22 cellular contexts compared by ENCODE assay signal in genomic region chr15:93019091-93019490, GRCh38.
DNase-seq lines count a peak whose midpoint lies in the region; ATAC-seq and TF ChIP-seq lines count a peak whose summit lies in the region.
"Had no signal": no experiment of that assay in that cellular context is flagged by ENCODE, and none has a peak within 500 bp of the region (broad histone marks: within the 10 kb centered on the region; RNA-seq: fewer than 3 reads in every experiment).

No MANE protein-coding gene starts in this region.

- no peaks in the 10 kb centered on the region for H3K79me2 ChIP-seq in OCI-LY7 (ENCODE audit: insufficient read depth, low read depth, low read length)

- no peak overlapping the region for H2AFZ ChIP-seq in OCI-LY7 (ENCODE audit: low read length)
- H2AFZ ChIP-seq: hepatocyte had no signal

- no peak for DNase-seq in T-helper 2 cell treated with Interferon-gamma antibody and Interleukin-4, amounts not matched to agents 5 μg/mL and 100 μg/mL, for 36 hours (ENCODE audit: low spot score)
- DNase-seq in T-helper 2 cell (no peak), OCI-LY7 (ENCODE audit: low spot score) (no peak), SKM-1 (lab: John Stamatoyannopoulos, UW; ENCODE audit: unreplicated experiment) (no peak)
- DNase-seq in CD4-positive, alpha-beta T cell, result no peak
- no peak for DNase-seq in activated naive CD4-positive, alpha-beta T cell treated with anti-CD3 and anti-CD28 coated beads, Interleukin-2, amount 50 U/mL, for 72 hours (ENCODE audit: low spot score in 2 of 2)
- no peak for DNase-seq in naive thymus-derived CD8-positive, alpha-beta T cell
- DNase-seq: 8988T; activated CD8-positive, alpha-beta memory T cell treated with anti-CD3 and anti-CD28 coated beads for 24 hours; activated gamma-delta T cell treated with Interleukin-2 at 50 U/mL for 16 hours; islet precursor cell; KBM-7; NCI-H187 treated with DMSO at 0.1 percent for 48 hours; ovary; sigmoid colon; stimulated activated naive CD4-positive, alpha-beta T cell treated with Interleukin-2 at 50 U/mL for 16 hours; upper lobe of right lung had no signal

- H3K27ac Mint-ChIP-seq in T-helper 2 cell treated with Interferon-gamma antibody and Interleukin-4, amounts not matched to agents 5 μg/mL and 100 μg/mL, for 36 hours, result peak overlapping the region; percentile 76
- H3K27ac Mint-ChIP-seq in CD4-positive, alpha-beta T cell, result peak overlapping the region; percentile 64
- H3K27ac Mint-ChIP-seq in activated naive CD4-positive, alpha-beta T cell treated with anti-CD3 and anti-CD28 coated beads, Interleukin-2, amount 50 U/mL, for 72 hours, result peak overlapping the region; percentile 37 to 72
- peak overlapping the region in 7 of 10 donors; percentile 6 to 83 (median 46) for H3K27ac Mint-ChIP-seq in naive thymus-derived CD8-positive, alpha-beta T cell
- H3K27ac Mint-ChIP-seq: B cell had no signal

- H3K4me1 Mint-ChIP-seq in T-helper 2 cell treated with Interferon-gamma antibody and Interleukin-4, amounts not matched to agents 5 μg/mL and 100 μg/mL, for 36 hours (ENCODE audit: low read depth), result peaks cover 51% of the 10 kb centered on the region
- peaks cover 60% of the 10 kb centered on the region for H3K4me1 Mint-ChIP-seq in CD4-positive, alpha-beta T cell (ENCODE audit: low read depth)
- H3K4me1 Mint-ChIP-seq in naive thymus-derived CD8-positive, alpha-beta T cell, result peaks cover 34 to 60% (median 53%) of the 10 kb centered on the region in 4 donors

- no peak overlapping the region for H3K4me3 ChIP-seq in OCI-LY7 (ENCODE audit: low read depth, low read length, poor library complexity, severe bottlenecking)
- H3K4me3 ChIP-seq: hepatocyte, lung, ovary, sigmoid colon, upper lobe of right lung had no signal

- no peak overlapping the region for H3K4me2 ChIP-seq in OCI-LY7 (ENCODE audit: low read length)
- H3K4me2 ChIP-seq: hepatocyte had no signal

- H3K4me1 ChIP-seq in OCI-LY7 (ENCODE audit: insufficient read depth, low read length, poor library complexity, severe bottlenecking), result no peaks in the 10 kb centered on the region
- H3K4me1 ChIP-seq: upper lobe of right lung had no signal

- H3K9me2 ChIP-seq in OCI-LY7 (ENCODE audit: insufficient read depth, low read length), result no peaks in the 10 kb centered on the region

- POLR2A ChIA-PET in CD4-positive, alpha-beta T cell (lab: Charles Lee), result no interaction called here
- POLR2A ChIA-PET in naive thymus-derived CD8-positive, alpha-beta T cell (lab: Charles Lee), result interaction anchor here (0.6 kb wide), 1 partner anchor 15 kb away, joined by 8 read pairs; no protein-coding TSS in a partner anchor
- POLR2A ChIA-PET in OCI-LY7 (lab: Charles Lee), result interaction anchor here (1.5 kb wide), 1 partner anchor 14 kb away, joined by 4 read pairs; no protein-coding TSS in a partner anchor

- ATAC-seq in CD4-positive, alpha-beta T cell (ENCODE audit: poor library complexity), result no peak
- peak; percentile 45 to 68 for ATAC-seq in activated naive CD4-positive, alpha-beta T cell treated with anti-CD3 and anti-CD28 coated beads, Interleukin-2, amount 50 U/mL, for 72 hours
- ATAC-seq in naive thymus-derived CD8-positive, alpha-beta T cell, result no peak
- no peak for ATAC-seq in HG03439 (IDR thresholded peaks at IDR 0.05; ENCODE audit: unreplicated experiment)
- ATAC-seq: upper lobe of right lung had no signal

- peaks cover 99% of the 10 kb centered on the region for H3K36me3 ChIP-seq in OCI-LY7 (ENCODE audit: insufficient read depth, low read length)
- H3K36me3 ChIP-seq: ovary had no signal

- H3K27ac ChIP-seq in CD4-positive, alpha-beta T cell (ENCODE audit: low read depth, low read length), result no peak overlapping the region
- H3K27ac ChIP-seq in OCI-LY7 (ENCODE audit: low read depth, low read length, poor library complexity, severe bottlenecking), result no peak overlapping the region
- H3K27ac ChIP-seq: hepatocyte, ovary, upper lobe of right lung had no signal

- no peaks in the 10 kb centered on the region for H3K9me3 Mint-ChIP-seq in T-helper 2 cell treated with Interferon-gamma antibody and Interleukin-4, amounts not matched to agents 5 μg/mL and 100 μg/mL, for 36 hours
- no peaks in the 10 kb centered on the region for H3K9me3 Mint-ChIP-seq in CD4-positive, alpha-beta T cell
- peaks cover 0 to 8% of the 10 kb centered on the region in 2 donors for H3K9me3 Mint-ChIP-seq in activated naive CD4-positive, alpha-beta T cell treated with anti-CD3 and anti-CD28 coated beads, Interleukin-2, amount 50 U/mL, for 72 hours
- no peaks in the 10 kb centered on the region for H3K9me3 Mint-ChIP-seq in naive thymus-derived CD8-positive, alpha-beta T cell
- H3K9me3 Mint-ChIP-seq: brain had no signal

- CTCF ChIA-PET in CD4-positive, alpha-beta T cell (lab: Charles Lee), result interaction anchor here (1.6 to 2.3 kb wide), 2 partner anchors 11 to 91 kb away, joined by 4 to 13 read pairs; no protein-coding TSS in a partner anchor
- CTCF ChIA-PET in OCI-LY7 (lab: Charles Lee; ENCODE audit: unreplicated experiment), result interaction anchor here (0.6 kb wide), 1 partner anchor 11 kb away, joined by 3 read pairs; no protein-coding TSS in a partner anchor

- H3K4me3 Mint-ChIP-seq in T-helper 2 cell treated with Interferon-gamma antibody and Interleukin-4, amounts not matched to agents 5 μg/mL and 100 μg/mL, for 36 hours, result no peak overlapping the region
- H3K4me3 Mint-ChIP-seq in CD4-positive, alpha-beta T cell, result no peak overlapping the region
- peak overlapping the region in 1 of 10 donors; percentile 59 for H3K4me3 Mint-ChIP-seq in naive thymus-derived CD8-positive, alpha-beta T cell
- H3K4me3 Mint-ChIP-seq: B cell, brain had no signal

- H3K27me3 ChIP-seq in CD4-positive, alpha-beta T cell (ENCODE audit: control insufficient read depth, insufficient read depth, low read length), result no peaks in the 10 kb centered on the region
- H3K27me3 ChIP-seq: hepatocyte, ovary, sigmoid colon, upper lobe of right lung had no signal

- H4K20me1 ChIP-seq in OCI-LY7 (ENCODE audit: insufficient read depth, low read length), result no peaks in the 10 kb centered on the region

- no peaks in the 10 kb centered on the region for H3K27me3 Mint-ChIP-seq in T-helper 2 cell treated with Interferon-gamma antibody and Interleukin-4, amounts not matched to agents 5 μg/mL and 100 μg/mL, for 36 hours (ENCODE audit: low read depth)
- H3K27me3 Mint-ChIP-seq in CD4-positive, alpha-beta T cell, result no peaks in the 10 kb centered on the region
- H3K27me3 Mint-ChIP-seq in naive thymus-derived CD8-positive, alpha-beta T cell, result no peaks in the 10 kb centered on the region
- H3K27me3 Mint-ChIP-seq: B cell, brain had no signal

- BruUV-seq in OCI-LY7 (replicated peaks; lab: Mats Ljungman, UMichigan), result no TSS peak

- no peaks in the 10 kb centered on the region for H3K9me3 ChIP-seq in CD4-positive, alpha-beta T cell (ENCODE audit: control insufficient read depth, low read length)
- H3K9me3 ChIP-seq in OCI-LY7 (ENCODE audit: low read length), result no peaks in the 10 kb centered on the region
- H3K9me3 ChIP-seq: ovary, sigmoid colon, upper lobe of right lung had no signal

- intact Hi-C loops in CD4-positive, alpha-beta T cell (cut with DNase I, micrococcal nuclease), result loop anchor here in 1 of 2 experiments (5.0 kb wide), 2 partner anchors 42 to 227 kb away; no protein-coding TSS in a partner anchor
- intact Hi-C loops in OCI-LY7 (cut with micrococcal nuclease; ENCODE audit: unreplicated experiment), result no loop called here

- TF ChIP-seq CTCF in CD4-positive, alpha-beta T cell (IDR thresholded peaks at IDR 0.05), result no peak
- no peak for TF ChIP-seq CTCF in OCI-LY7 (conservative IDR thresholded peaks at IDR 0.05; ENCODE audit: low read length)

- peaks cover 83% of the 10 kb centered on the region for H3K36me3 Mint-ChIP-seq in T-helper 2 cell treated with Interferon-gamma antibody and Interleukin-4, amounts not matched to agents 5 μg/mL and 100 μg/mL, for 36 hours (ENCODE audit: low read depth)
- peaks cover 100% of the 10 kb centered on the region for H3K36me3 Mint-ChIP-seq in CD4-positive, alpha-beta T cell (ENCODE audit: low read depth)
- H3K36me3 Mint-ChIP-seq in activated naive CD4-positive, alpha-beta T cell treated with anti-CD3 and anti-CD28 coated beads, Interleukin-2, amount 50 U/mL, for 72 hours, result peaks cover 66 to 76% of the 10 kb centered on the region in 2 donors
- peaks cover 31 to 97% (median 50%) of the 10 kb centered on the region in 3 donors for H3K36me3 Mint-ChIP-seq in naive thymus-derived CD8-positive, alpha-beta T cell

Comparison
In these comparisons a context has a peak if more than half of its experiments do, and no peak if none do; other contexts are left out.
1. ATAC-seq: peak in activated naive CD4-positive, alpha-beta T cell treated with anti-CD3 and anti-CD28 coated beads, Interleukin-2, amount 50 U/mL, for 72 hours (2 of 2); none in CD4-positive, alpha-beta T cell (single experiment), naive thymus-derived CD8-positive, alpha-beta T cell (0 of 2) and HG03439 (single experiment).
2. Peak in every context shown above with its lines, with median percentiles within 50 percentile points of each other: H3K27ac Mint-ChIP-seq.